ENCODE assay signal across 9 cellular contexts in the genomic region with DNA sequence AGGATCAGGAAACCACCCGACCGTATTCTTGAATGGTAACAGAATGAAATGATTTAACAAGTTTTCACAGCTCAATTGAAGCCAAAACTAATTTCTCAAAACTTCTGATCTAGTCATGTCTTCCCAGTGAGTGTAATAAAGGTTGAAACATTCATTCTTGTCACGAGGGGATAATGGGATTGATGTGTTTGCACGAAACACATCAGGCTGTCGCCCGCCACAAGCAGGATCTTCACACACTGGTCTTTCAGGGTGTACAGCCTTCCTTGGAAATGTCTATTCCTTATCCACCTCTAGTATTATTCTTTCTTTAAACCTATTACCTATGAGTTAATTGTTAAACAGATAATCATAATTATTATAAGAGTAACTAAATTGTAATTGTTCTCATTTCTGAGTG.
"Had no signal": no experiment of that assay in that cellular context is flagged by ENCODE, and none has a peak within 500 bp of the region (broad histone marks: within the 10 kb centered on the region; RNA-seq: fewer than 3 reads in every experiment).

No MANE protein-coding gene starts in this region.

- H2AFZ ChIP-seq: GM23248, GM23338 had no signal

- H3K9ac ChIP-seq: GM23248 had no signal

- ATAC-seq: GM23338, HCT116 had no signal

- H3K36me3 ChIP-seq: HAP-1 had no signal

- H3K27ac ChIP-seq: GM23248 had no signal

- H3K4me1 ChIP-seq: HAP-1 had no signal

- DNase-seq: GM23248, GOT3, H7, H9, HCEC 1CT, HFFc6 had no signal

- H3K9me3 ChIP-seq: HAP-1 had no signal

- H3K4me3 ChIP-seq: GM23248, GM23338, HAP-1 had no signal

- H3K4me2 ChIP-seq: GM23338 had no signal
